ENCODE assay signal across 24 cellular contexts in the genomic region with DNA sequence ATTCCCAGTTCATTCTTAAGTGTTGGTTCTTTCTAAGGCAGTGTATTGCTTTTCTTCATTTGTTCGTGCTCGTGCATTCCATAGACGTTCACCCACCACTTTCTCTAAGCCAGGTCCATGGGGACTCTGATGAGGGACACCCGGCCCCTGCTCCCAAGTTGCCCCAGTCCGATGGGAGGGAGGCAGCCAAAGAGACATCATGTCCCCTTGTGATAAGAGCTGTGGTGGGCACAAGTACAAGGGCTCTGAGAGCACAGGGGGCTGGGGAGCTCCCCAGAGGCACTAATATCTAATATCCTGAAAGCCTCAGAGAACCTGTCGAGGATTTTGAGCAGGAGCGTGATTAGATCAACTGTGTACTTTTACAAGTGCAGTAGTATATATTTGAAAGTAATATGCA. TPM values are rescaled to one million over a fixed set of nuclear protein-coding genes. Genes with fewer than 3 reads are reported as not detected.
"Had no signal": no experiment of that assay in that cellular context is flagged by ENCODE, and none has a peak within 500 bp of the region (broad histone marks: within the 10 kb centered on the region; RNA-seq: fewer than 3 reads in every experiment).

No MANE protein-coding gene starts in this region.

- H3K9me3 ChIP-seq: breast epithelium, colonic mucosa, ovary, thyroid gland had no signal

- H3K9me3 Mint-ChIP-seq: activated naive CD8-positive, alpha-beta T cell treated with anti-CD3 and anti-CD28 coated beads for 36 hours; stimulated activated naive CD8-positive, alpha-beta T cell treated with anti-CD3 and anti-CD28 coated beads, Interleukin-15, Interleukin-2, amounts not matched to agents 100 ng/mL and 50 ng/mL, for 24 hours had no signal

- DNase-seq: activated CD4-positive, alpha-beta T cell treated with anti-CD3 and anti-CD28 coated beads for 4 hours; activated CD4-positive, alpha-beta T cell treated with anti-CD3 and anti-CD28 coated beads, Interleukin-2, amount 50 U/mL, for 48 hours; activated CD4-positive, CD25-positive, alpha-beta regulatory T cell; activated naive CD4-positive, alpha-beta T cell treated with Interleukin-2 at 50 U/mL for 16 hours; activated naive CD8-positive, alpha-beta T cell treated with anti-CD3 and anti-CD28 coated beads for 36 hours; activated T-cell treated with anti-CD3 and anti-CD28 coated beads, Interleukin-2, amount 50 U/mL, for 48 hours; colonic mucosa; effector CD4-positive, alpha-beta T cell; erythroblast; foreskin keratinocyte; hippocampal formation; kidney glomerular epithelial cell; left ventricle myocardium superior; mammary epithelial cell; ovary; stimulated activated CD4-positive, alpha-beta T cell treated with anti-CD3 and anti-CD28 coated beads, Interleukin-1b, Interleukin-23, amount 100 ng/mL, for 48 hours; substantia nigra; SW 1271; T-helper 17 cell had no signal

- H3K4me3 Mint-ChIP-seq: activated naive CD8-positive, alpha-beta T cell treated with anti-CD3 and anti-CD28 coated beads for 36 hours; stimulated activated naive CD8-positive, alpha-beta T cell treated with anti-CD3 and anti-CD28 coated beads, Interleukin-15, Interleukin-2, amounts not matched to agents 100 ng/mL and 50 ng/mL, for 24 hours; T-helper 17 cell had no signal

- H3K4me1 ChIP-seq: breast epithelium, colonic mucosa, foreskin keratinocyte had no signal

- H3K27me3 ChIP-seq: ovary had no signal

- H3K36me3 Mint-ChIP-seq: activated naive CD8-positive, alpha-beta T cell treated with anti-CD3 and anti-CD28 coated beads for 36 hours had no signal

- H3K4me1 Mint-ChIP-seq: T-helper 17 cell had no signal

- ATAC-seq: foreskin keratinocyte, T-helper 17 cell had no signal

- H3K27ac ChIP-seq: breast epithelium, colonic mucosa, foreskin keratinocyte, ovary, thyroid gland had no signal

- H3K36me3 ChIP-seq: breast epithelium, colonic mucosa, ovary, thyroid gland had no signal

- H3K27ac Mint-ChIP-seq: activated naive CD8-positive, alpha-beta T cell treated with anti-CD3 and anti-CD28 coated beads for 36 hours; stimulated activated naive CD8-positive, alpha-beta T cell treated with anti-CD3 and anti-CD28 coated beads, Interleukin-15, Interleukin-2, amounts not matched to agents 100 ng/mL and 50 ng/mL, for 24 hours; T-helper 17 cell had no signal

- H3K4me3 ChIP-seq: breast epithelium, colonic mucosa, ovary, thyroid gland had no signal

RNA-seq across cellular contexts. Expression of a gene that starts 6.3 kb away (rescaled TPM):
- total RNA-seq: activated naive CD8-positive, alpha-beta T cell treated with anti-CD3 and anti-CD28 coated beads for 36 hours; colonic mucosa; foreskin keratinocyte; mammary epithelial cell; mononuclear cell; pulmonary artery endothelial cell; T-helper 17 cell had no signal
- polyA plus RNA-seq: mammary epithelial cell had no signal
